ENCODE assay signal across 8 cellular contexts in genomic region chr16:67935402-67936123, GRCh38. TPM values are rescaled to one million over a fixed set of nuclear protein-coding genes. Genes with fewer than 3 reads are reported as not detected.
A peak's percentile ranks its signal among the peaks of the same experiment; 100 is the strongest.
DNase-seq lines count a peak whose midpoint lies in the region; ATAC-seq, FAIRE-seq and TF ChIP-seq lines count a peak whose summit lies in the region.

No MANE protein-coding gene starts in this region.

- TF ChIP-seq CTCF in parathyroid adenoma (IDR thresholded peaks at IDR 0.05) = no peak
- peak in 1 of 5 experiments; percentile 33 for TF ChIP-seq CTCF in tibial nerve (IDR thresholded peaks at IDR 0.05)

- ATAC-seq in HG02798 (IDR thresholded peaks at IDR 0.05; ENCODE audit: poor library complexity, unreplicated experiment) = peak; percentile 94

- H3K4me1 ChIP-seq in adipocyte (ENCODE audit: control insufficient read depth, insufficient read depth, low read length) (peaks cover 29% of the 10 kb centered on the region), parathyroid adenoma (peaks cover 12% of the 10 kb centered on the region), tibial nerve (peaks cover 0 to 39% (median 20%) of the 10 kb centered on the region in 4 donors)

- H3K4me3 ChIP-seq in adipocyte (ENCODE audit: low read length) = peak overlapping the region; percentile 98
- peak overlapping the region; percentile 89 for H3K4me3 ChIP-seq in parathyroid adenoma (ENCODE audit: low read depth, low read length)
- H3K4me3 ChIP-seq in tibial nerve = peak overlapping the region; percentile 74 to 98 (median 84)

- peak overlapping the region; percentile 82 for H3K27ac ChIP-seq in parathyroid adenoma
- peak overlapping the region; percentile 60 to 95 (median 94) for H3K27ac ChIP-seq in tibial nerve

- H3K9me3 ChIP-seq in adipocyte (ENCODE audit: control insufficient read depth, low read length) = no peaks in the 10 kb centered on the region
- no peaks in the 10 kb centered on the region for H3K9me3 ChIP-seq in parathyroid adenoma (ENCODE audit: control insufficient read depth, low read length)
- H3K9me3 ChIP-seq in tibial nerve = no peaks in the 10 kb centered on the region

- DNase-seq in GM12891 (ENCODE audit: insufficient read length, low spot score) = peak; percentile 100
- DNase-seq in NCI-H1417 treated with DMSO at 0.1 percent for 48 hours (lab: John Stamatoyannopoulos, UW) = peak; percentile 82
- peak; percentile 88 to 96 for DNase-seq in SW 1271 (lab: John Stamatoyannopoulos, UW)
- DNase-seq in adipocyte (ENCODE audit: low read depth) = peak; percentile 92
- DNase-seq in cardiac septum (ENCODE audit: low spot score) = peak; percentile 98
- peak; percentile 87 to 88 for DNase-seq in tibial nerve (ENCODE audit: low spot score in 2 of 2)

- peak overlapping the region; percentile 98 for H3K9ac ChIP-seq in adipocyte (ENCODE audit: low read length)
- H3K9ac ChIP-seq in parathyroid adenoma = peak overlapping the region; percentile 58

- peak; percentile 99 for FAIRE-seq in GM12891 (lab: Jason Lieb, UNC)

- intact Hi-C loops in cardiac septum (cut with DNase I) = loop anchor here (10.0 kb wide), 1 partner anchor 411 kb away; the partner anchor contains the start of gene RIPOR1

- H2AFZ ChIP-seq in parathyroid adenoma = peak overlapping the region; percentile 86

- TF ChIP-seq POLR2A in GM12891 (IDR thresholded peaks at IDR 0.05; ENCODE audit: low read depth, low read length) = peak; percentile 78
- TF ChIP-seq POLR2A in tibial nerve (IDR thresholded peaks at IDR 0.05) = peak; percentile 48 to 75

- 1 to 2% methylated on average over 43 to 53 of the region's 55 CpGs for WGBS in tibial nerve, 2 donors

- H3K79me2 ChIP-seq in parathyroid adenoma = no peaks in the 10 kb centered on the region

- H3K4me2 ChIP-seq in parathyroid adenoma (ENCODE audit: low read length) = peak overlapping the region; percentile 88

- peaks cover 11% of the 10 kb centered on the region for H3K36me3 ChIP-seq in adipocyte (ENCODE audit: control insufficient read depth, insufficient read depth, low read length, severe bottlenecking)
- H3K36me3 ChIP-seq in parathyroid adenoma (ENCODE audit: control insufficient read depth, insufficient read depth, low read length) = no peaks in the 10 kb centered on the region
- peaks cover 0 to 39% (median 5%) of the 10 kb centered on the region in 3 donors for H3K36me3 ChIP-seq in tibial nerve

- H3K27me3 ChIP-seq in adipocyte (replicated peaks; ENCODE audit: control insufficient read depth, insufficient read depth, low read length) = no peaks in the 10 kb centered on the region
- no peaks in the 10 kb centered on the region for H3K27me3 ChIP-seq in parathyroid adenoma (ENCODE audit: control insufficient read depth, insufficient read depth, low read length)
- no peaks in the 10 kb centered on the region for H3K27me3 ChIP-seq in tibial nerve

- TF ChIP-seq EP300 in tibial nerve (IDR thresholded peaks at IDR 0.05) = peak; percentile 58 to 92

TF ChIP-seq in GM12891, 5 proteins besides CTCF, POLR2A, EP300 and RAD21:
- TF ChIP-seq SPI1 (IDR thresholded peaks at IDR 0.05; ENCODE audit: low read depth, low read length) = no peak
- TF ChIP-seq TAF1 (IDR thresholded peaks at IDR 0.05; ENCODE audit: low read depth, low read length) = peak; percentile 65; the same call in 1 of the 2 replicates
- TF ChIP-seq PAX5 (IDR thresholded peaks at IDR 0.05; ENCODE audit: insufficient read depth, low read length, severe bottlenecking) = peak; percentile 2
- peak; percentile 89 for TF ChIP-seq POLR2AphosphoS5 (IDR thresholded peaks at IDR 0.05; ENCODE audit: low read depth, low read length)

RNA-seq across cellular contexts. Expression of gene PSMB10, which starts 1.1 kb away (rescaled TPM):
- polyA plus RNA-seq in GM12891 (2012; ENCODE audit: low read depth, missing spikeins) = 205 TPM
- total RNA-seq in cardiac septum (66.1 TPM), tibial nerve (10 to 100 TPM; 22.9 to 57.6 (median 39.4) TPM)

RNA-seq across cellular contexts. Expression of gene CTRL, which starts 3.9 kb away (rescaled TPM):
- polyA plus RNA-seq in GM12891 (2012; ENCODE audit: low read depth, missing spikeins) = 1.8 TPM
- total RNA-seq in cardiac septum (not detected), tibial nerve (1 to 10 TPM in 3 of 4 donors, under 1 TPM in 1; 0.87 to 3.6 (median 1.6) TPM)

RNA-seq across cellular contexts. Expression of gene LCAT, which starts 8.4 kb away (rescaled TPM):
- 7.0 TPM for polyA plus RNA-seq in GM12891 (2012; ENCODE audit: low read depth, missing spikeins)
- total RNA-seq in cardiac septum (29.8 TPM), tibial nerve (10 to 100 TPM; 17.9 to 43.9 (median 26.8) TPM)

RNA-seq across cellular contexts. Expression of gene SLC12A4, which starts 32.9 kb away (rescaled TPM):
- polyA plus RNA-seq in GM12891 (2012; ENCODE audit: low read depth, missing spikeins) = 18.0 TPM
- total RNA-seq in cardiac septum (121 TPM), tibial nerve (100 to 1,000 TPM in 2 of 4 donors, 10 to 100 TPM in 2; 82.0 to 127 (median 101) TPM)

RNA-seq across cellular contexts. Expression of gene PSKH1, which starts 42.5 kb away (rescaled TPM):
- 12.3 TPM for polyA plus RNA-seq in GM12891 (2012; ENCODE audit: low read depth, missing spikeins)
- total RNA-seq in cardiac septum = 22.6 TPM
- 10 to 100 TPM; 22.2 to 30.8 (median 24.2) TPM for total RNA-seq in tibial nerve

Comparison
In these comparisons a context has a peak if more than half of its experiments do, and no peak if none do; other contexts are left out.
1. Peak in every context shown above with its lines: DNase-seq, ATAC-seq, H3K4me3 ChIP-seq and H3K27ac ChIP-seq.